In the genomic region with DNA sequence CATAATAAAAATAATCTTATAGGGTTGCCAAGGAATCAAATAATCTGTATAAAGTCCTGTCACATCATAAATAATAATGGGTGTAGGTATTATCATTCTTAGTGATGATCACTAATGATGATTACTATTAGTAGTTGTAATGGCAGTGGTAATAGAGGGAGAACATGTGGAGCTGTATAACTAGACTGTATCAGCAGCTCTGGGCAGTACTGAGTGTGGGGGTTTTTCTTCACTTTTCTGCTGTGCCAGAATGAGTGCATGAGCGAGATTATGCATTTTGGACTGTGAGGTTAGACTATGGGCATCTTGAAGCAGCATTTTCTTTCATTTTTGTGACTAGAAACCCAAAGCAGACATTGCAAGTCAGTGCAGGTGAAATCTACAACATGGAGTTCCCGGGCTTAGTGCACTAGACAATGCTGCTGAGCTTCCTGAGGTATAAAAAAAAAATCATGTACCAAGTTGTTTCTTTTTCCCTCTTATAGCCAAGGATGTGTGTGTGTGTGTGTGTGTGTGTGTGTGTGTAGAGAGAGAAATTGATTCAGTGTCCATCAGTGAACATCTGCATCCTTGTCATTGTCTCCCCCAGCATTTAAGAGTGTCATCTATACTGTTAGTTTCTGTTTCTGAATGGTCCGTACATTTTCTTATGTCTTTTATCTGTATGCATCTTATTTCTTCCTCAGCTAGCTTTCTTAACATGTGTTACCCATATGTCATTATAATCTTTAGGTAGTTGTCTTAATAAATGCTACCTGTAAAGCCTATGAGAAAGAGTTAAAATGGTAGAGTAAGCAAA, we compare ENCODE assay signal across 24 cellular contexts.
"Had no signal": no experiment of that assay in that cellular context is flagged by ENCODE, and none has a peak within 500 bp of the region (broad histone marks: within the 10 kb centered on the region; RNA-seq: fewer than 3 reads in every experiment).

No MANE protein-coding gene starts in this region.

- H3K4me3 ChIP-seq: adrenal gland, body of pancreas, breast epithelium had no signal

- H3K9me3 Mint-ChIP-seq: activated CD4-positive, alpha-beta T cell treated with anti-CD3 and anti-CD28 coated beads, Interleukin-2, amount 10 ng/mL, durations not matched to agents 24 days and 14 days; activated CD8-positive, alpha-beta T cell treated with anti-CD3 and anti-CD28 coated beads for 36 hours; activated naive CD4-positive, alpha-beta T cell treated with anti-CD3 and anti-CD28 coated beads for 36 hours; activated naive CD4-positive, alpha-beta T cell treated with anti-CD3 and anti-CD28 coated beads, Interleukin-2, amount 50 U/mL, for 72 hours; activated T-cell treated with anti-CD3 and anti-CD28 coated beads, Interleukin-2, amount 50 U/mL, for 4 hours; activated T-helper 1 cell treated with anti-CD3 and anti-CD28 coated beads, Interleukin-12 subunit alpha, Interleukin-12 subunit beta, Interleukin-2, Interleukin-4 antibody, amounts not matched to agents 30 ng/mL and 10 ng/mL and 1 ng/mL, durations not matched to agents 14 hours and 24 hours and 36 hours had no signal

- H3K36me3 ChIP-seq: adrenal gland, breast epithelium had no signal

- H3K4me1 ChIP-seq: adrenal gland, body of pancreas, breast epithelium had no signal

- H3K27ac ChIP-seq: adrenal gland, body of pancreas, breast epithelium had no signal

- H3K4me3 Mint-ChIP-seq: activated CD4-positive, alpha-beta T cell treated with anti-CD3 and anti-CD28 coated beads, Interleukin-2, amount 10 ng/mL, durations not matched to agents 24 days and 14 days; activated CD8-positive, alpha-beta T cell treated with anti-CD3 and anti-CD28 coated beads for 36 hours; activated naive CD4-positive, alpha-beta T cell treated with anti-CD3 and anti-CD28 coated beads for 36 hours; activated T-cell treated with anti-CD3 and anti-CD28 coated beads, Interleukin-2, amount 50 U/mL, for 4 hours; activated T-helper 1 cell treated with anti-CD3 and anti-CD28 coated beads, Interleukin-12 subunit alpha, Interleukin-12 subunit beta, Interleukin-2, Interleukin-4 antibody, amounts not matched to agents 30 ng/mL and 10 ng/mL and 1 ng/mL, durations not matched to agents 14 hours and 24 hours and 36 hours had no signal

- FAIRE-seq: astrocyte had no signal

- H3K27ac Mint-ChIP-seq: activated CD4-positive, alpha-beta T cell treated with anti-CD3 and anti-CD28 coated beads, Interleukin-2, amount 10 ng/mL, durations not matched to agents 24 days and 14 days; activated CD8-positive, alpha-beta T cell treated with anti-CD3 and anti-CD28 coated beads for 36 hours; activated naive CD4-positive, alpha-beta T cell treated with anti-CD3 and anti-CD28 coated beads for 36 hours; activated naive CD4-positive, alpha-beta T cell treated with anti-CD3 and anti-CD28 coated beads, Interleukin-2, amount 50 U/mL, for 72 hours; activated T-helper 1 cell treated with anti-CD3 and anti-CD28 coated beads, Interleukin-12 subunit alpha, Interleukin-12 subunit beta, Interleukin-2, Interleukin-4 antibody, amounts not matched to agents 30 ng/mL and 10 ng/mL and 1 ng/mL, durations not matched to agents 14 hours and 24 hours and 36 hours had no signal

- H3K36me3 Mint-ChIP-seq: activated naive CD4-positive, alpha-beta T cell treated with anti-CD3 and anti-CD28 coated beads, Interleukin-2, amount 50 U/mL, for 72 hours had no signal

- ATAC-seq: activated CD8-positive, alpha-beta T cell treated with anti-CD3 and anti-CD28 coated beads for 36 hours; activated naive CD4-positive, alpha-beta T cell treated with anti-CD3 and anti-CD28 coated beads, Interleukin-2, amount 50 U/mL, for 72 hours; activated T-cell treated with anti-CD3 and anti-CD28 coated beads, Interleukin-2, amount 50 U/mL, for 4 hours; body of pancreas had no signal

- H3K27me3 ChIP-seq: adrenal gland, body of pancreas, breast epithelium had no signal

- H3K9me3 ChIP-seq: adrenal gland, body of pancreas, breast epithelium had no signal

- H3K4me1 Mint-ChIP-seq: activated CD4-positive, alpha-beta T cell treated with anti-CD3 and anti-CD28 coated beads, Interleukin-2, amount 10 ng/mL, durations not matched to agents 24 days and 14 days had no signal

- H3K27me3 Mint-ChIP-seq: activated CD8-positive, alpha-beta T cell treated with anti-CD3 and anti-CD28 coated beads for 36 hours had no signal

- DNase-seq: activated CD4-positive, alpha-beta T cell treated with anti-CD3 and anti-CD28 coated beads, Interleukin-2, amount 10 ng/mL, durations not matched to agents 24 days and 14 days; activated CD4-positive, alpha-beta T cell treated with anti-CD3 and anti-CD28 coated beads, Interleukin-2, amount 50 U/mL, for 4 hours; activated CD8-positive, alpha-beta T cell treated with anti-CD3 and anti-CD28 coated beads for 36 hours; activated gamma-delta T cell treated with Interleukin-2 at 50 U/mL for 16 hours; activated naive CD4-positive, alpha-beta T cell treated with anti-CD3 and anti-CD28 coated beads for 36 hours; activated T-cell treated with anti-CD3 and anti-CD28 coated beads for 4 hours; activated T-cell treated with anti-CD3 and anti-CD28 coated beads, Interleukin-2, amount 50 U/mL, for 4 hours; adrenal gland; body of pancreas; cerebellar nuclear complex; NCI-H1048; NCI-H1105 treated with DMSO at 0.1 percent for 48 hours; NCI-H1436 treated with DMSO at 0.1 percent for 48 hours; NCI-H1694 treated with DMSO at 0.1 percent for 48 hours; NCI-H2029; NCI-H345; NCI-H524 treated with DMSO at 0.1 percent for 48 hours; NK-92 treated with Interleukin-12 subunit alpha and Interleukin-12 subunit beta, amount 100 ng/mL, for 24 hours; Right ventricle myocardium superior; T1000 had no signal
